Comparison of ENCODE assay signal across 24 cellular contexts in the genomic region with DNA sequence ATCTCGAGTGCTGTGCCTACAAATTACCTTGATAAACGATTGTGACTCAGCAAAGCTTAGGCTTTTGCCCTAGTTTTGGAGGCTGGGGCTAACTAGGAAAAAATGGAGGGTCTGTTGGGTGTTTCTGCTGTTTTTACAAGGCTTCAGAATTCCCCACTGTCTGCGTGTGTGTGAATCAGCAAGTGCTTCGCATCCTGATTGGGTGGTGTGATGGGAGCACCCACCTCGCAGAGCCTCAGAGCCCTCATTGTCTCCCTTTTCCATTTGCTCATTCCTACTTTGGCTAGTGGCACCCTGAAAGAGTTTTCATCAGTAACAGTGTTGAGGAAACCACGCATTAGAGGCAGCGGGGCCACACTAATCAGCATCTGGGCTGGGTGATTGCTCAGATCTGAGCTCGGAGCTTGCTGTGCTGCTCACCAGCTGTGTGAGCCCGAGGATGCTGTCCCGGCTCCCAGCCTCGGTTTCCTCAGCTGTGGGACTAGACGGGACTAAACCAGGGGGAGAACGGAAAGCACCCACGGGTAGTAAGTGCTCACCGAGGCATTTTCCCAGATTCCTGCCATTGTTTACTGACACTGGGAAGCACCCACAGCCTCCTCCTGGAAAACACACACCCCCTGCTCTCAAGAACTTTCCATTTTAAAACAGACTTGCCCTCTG. TPM values are rescaled to one million over a fixed set of nuclear protein-coding genes. Genes with fewer than 3 reads are reported as not detected.
DNase-seq lines count a peak whose midpoint lies in the region; ATAC-seq and TF ChIP-seq lines count a peak whose summit lies in the region.
"Had no signal": no experiment of that assay in that cellular context is flagged by ENCODE, and none has a peak within 500 bp of the region (broad histone marks: within the 10 kb centered on the region; RNA-seq: fewer than 3 reads in every experiment).

No MANE protein-coding gene starts in this region.

- in situ Hi-C loops in Panc1 (cut with HindIII; ENCODE audit: low pct_unique_long_range_greater_than_20kb, low sequenced_read_pairs), result no loop called here

- POLR2A ChIA-PET in Panc1 (lab: Charles Lee) (no interaction called here), PC-9 (lab: Charles Lee; ENCODE audit: unreplicated experiment) (no interaction called here)

- intact Hi-C loops in Panc1 (cut with micrococcal nuclease; ENCODE audit: unreplicated experiment) (no loop called here), PC-9 (cut with micrococcal nuclease; ENCODE audit: unreplicated experiment) (no loop called here)

- H3K27me3 ChIP-seq in Panc1 (ENCODE audit: control insufficient read depth, insufficient read depth, low read length) (no peaks in the 10 kb centered on the region), PC-9 (ENCODE audit: insufficient read depth, low read depth) (peaks cover 12% of the 10 kb centered on the region; the same call in 1 of the 2 replicates)

- DNase-seq in NCI-H2227 (lab: John Stamatoyannopoulos, UW; ENCODE audit: unreplicated experiment) (peak; percentile 23), NCI-H2227 treated with DMSO at 0.1 percent for 48 hours (lab: John Stamatoyannopoulos, UW) (no peak), Panc1 (ENCODE audit: low read depth, low spot score) (no peak), islet precursor cell (peak; percentile 60), PC-9 (no peak), GM03348 (ENCODE audit: low spot score) (no peak)
- DNase-seq: EL, IMR-90, Kasumi-1, MM.1S, NCI-H1092 treated with DMSO at 0.1 percent for 48 hours, NCI-H1694, NCI-H226, NCI-H526, T-helper 1 cell had no signal

- no peak overlapping the region for H3K4me2 ChIP-seq in PC-9

- TF ChIP-seq CTCF in Panc1 (IDR thresholded peaks at IDR 0.05), result no peak
- no peak for TF ChIP-seq CTCF in PC-9 (conservative IDR thresholded peaks at IDR 0.05)

- H3K9me3 ChIP-seq in Panc1 (ENCODE audit: control insufficient read depth, insufficient read depth, low read depth, low read length) (no peaks in the 10 kb centered on the region), PC-9 (ENCODE audit: insufficient read depth, low read depth) (no peaks in the 10 kb centered on the region)
- H3K9me3 ChIP-seq: HAP-1 had no signal

- no TSS peak for BruUV-seq in Panc1 (replicated peaks; lab: Mats Ljungman, UMichigan)
- no TSS peak for BruUV-seq in PC-9 (replicated peaks; lab: Mats Ljungman, UMichigan)

- H3K79me2 ChIP-seq in PC-9 (ENCODE audit: low read depth), result no peaks in the 10 kb centered on the region

- H2AFZ ChIP-seq in PC-9, result no peak overlapping the region

- H3K36me3 ChIP-seq in Panc1 (ENCODE audit: control insufficient read depth, insufficient read depth, low read length) (no peaks in the 10 kb centered on the region), PC-9 (ENCODE audit: low read depth) (no peaks in the 10 kb centered on the region)
- H3K36me3 ChIP-seq: HAP-1 had no signal

- H3K9me2 ChIP-seq in PC-9 (ENCODE audit: insufficient read depth), result no peaks in the 10 kb centered on the region

- H3K4me1 ChIP-seq in Panc1 (ENCODE audit: control insufficient read depth, insufficient read depth, low read length) (no peaks in the 10 kb centered on the region), PC-9 (replicated peaks; ENCODE audit: insufficient read depth) (no peaks in the 10 kb centered on the region)
- H3K4me1 ChIP-seq: HAP-1 had no signal

- H4K20me1 ChIP-seq in PC-9 (ENCODE audit: insufficient read depth), result no peaks in the 10 kb centered on the region

- CTCF ChIA-PET in Panc1 (lab: Charles Lee) (no interaction called here), PC-9 (lab: Charles Lee) (no interaction called here)

- H3K27ac ChIP-seq in Panc1 (ENCODE audit: low read length) (no peak overlapping the region), PC-9 (no peak overlapping the region)
- H3K27ac ChIP-seq: 22Rv1, C4-2B, SK-N-MC had no signal

- H3K4me3 ChIP-seq in Panc1 (ENCODE audit: low read depth in 2 of 2, low read length in 2 of 2) (no peak overlapping the region), PC-9 (no peak overlapping the region)
- H3K4me3 ChIP-seq: HAP-1, SK-N-MC had no signal

- H3F3A ChIP-seq in PC-9 (ENCODE audit: insufficient read depth, low read depth), result no peaks in the 10 kb centered on the region

- ATAC-seq in Panc1, result peak; percentile 53; the same call in 1 of the 2 replicates
- ATAC-seq in HG03520 (IDR thresholded peaks at IDR 0.05; ENCODE audit: unreplicated experiment), result no peak
- no peak for ATAC-seq in GM21526 (IDR thresholded peaks at IDR 0.05; ENCODE audit: low FRiP score, unreplicated experiment)
- ATAC-seq: Right ventricle myocardium inferior had no signal

RNA-seq across cellular contexts. Expression of a gene that starts 40.6 kb away (rescaled TPM):
- total RNA-seq in Panc1 (2021; ENCODE audit: unreplicated experiment) (0.15 TPM), PC-9 (2021) (0.09 TPM in 1 of 2 replicates, not detected in the other)
- 0.21 TPM for polyA plus RNA-seq in Panc1 (2012; ENCODE audit: insufficient read length)
- total RNA-seq: HT1080 had no signal

RNA-seq across cellular contexts. Expression of a gene that starts 51.9 kb away (rescaled TPM):
- not detected for total RNA-seq in Panc1 (2021; ENCODE audit: unreplicated experiment)
- not detected for polyA plus RNA-seq in Panc1 (2012; ENCODE audit: insufficient read length)
- not detected in 2 replicates for total RNA-seq in PC-9 (2021)
- total RNA-seq: HT1080, IMR-90, OCI-LY7, Right ventricle myocardium inferior had no signal
- polyA plus RNA-seq: IMR-90 had no signal

Comparison
In these comparisons a context has a peak if more than half of its experiments do, and no peak if none do; other contexts are left out.
1. DNase-seq: peak in NCI-H2227 (single experiment) and islet precursor cell (single experiment); none in NCI-H2227 treated with DMSO at 0.1 percent for 48 hours (single experiment), Panc1 (single experiment), PC-9 (0 of 2) and GM03348 (single experiment).